ENCODE assay signal across 12 cellular contexts in genomic region chr1:944341-945325, GRCh38. TPM values are rescaled to one million over a fixed set of nuclear protein-coding genes. Genes with fewer than 3 reads are reported as not detected.
DNase-seq lines count a peak whose midpoint lies in the region; ATAC-seq and TF ChIP-seq lines count a peak whose summit lies in the region.
"Had no signal": no experiment of that assay in that cellular context is flagged by ENCODE, and none has a peak within 500 bp of the region (broad histone marks: within the 10 kb centered on the region; RNA-seq: fewer than 3 reads in every experiment).

No MANE protein-coding gene starts in this region.

- H3K79me2 ChIP-seq in OCI-LY7 (ENCODE audit: insufficient read depth, low read depth, low read length), result no peaks in the 10 kb centered on the region

- no peak overlapping the region for H2AFZ ChIP-seq in OCI-LY7 (ENCODE audit: low read length)

- no peak overlapping the region for H3K4me3 Mint-ChIP-seq in Caco-2 (ENCODE audit: unreplicated experiment)
- H3K4me3 Mint-ChIP-seq: activated T-cell treated with anti-CD3 and anti-CD28 coated beads, Interleukin-2, amount 50 U/mL, for 24 hours had no signal

- no peaks in the 10 kb centered on the region for H4K20me1 ChIP-seq in OCI-LY7 (ENCODE audit: insufficient read depth, low read length)

- no peak overlapping the region for H3K4me3 ChIP-seq in Caco-2 (ENCODE audit: low read depth, low read length)
- H3K4me3 ChIP-seq in OCI-LY7 (ENCODE audit: low read depth, low read length, poor library complexity, severe bottlenecking), result no peak overlapping the region
- H3K4me3 ChIP-seq in choroid plexus epithelial cell (ENCODE audit: low read depth, low read length), result no peak overlapping the region

- H3K27ac Mint-ChIP-seq in Caco-2 (ENCODE audit: unreplicated experiment), result no peak overlapping the region
- H3K27ac Mint-ChIP-seq: activated T-cell treated with anti-CD3 and anti-CD28 coated beads, Interleukin-2, amount 50 U/mL, for 24 hours had no signal

- peaks cover 3% of the 10 kb centered on the region for H3K27me3 Mint-ChIP-seq in Caco-2 (ENCODE audit: insufficient read depth, unreplicated experiment)

- TSS peak; percentile 74 for BruUV-seq in Caco-2 (replicated peaks; lab: Mats Ljungman, UMichigan)
- BruUV-seq in OCI-LY7 (replicated peaks; lab: Mats Ljungman, UMichigan), result TSS peak; percentile 93

- no peaks in the 10 kb centered on the region for H3K9me3 Mint-ChIP-seq in Caco-2 (ENCODE audit: unreplicated experiment)
- H3K9me3 Mint-ChIP-seq: activated T-cell treated with anti-CD3 and anti-CD28 coated beads, Interleukin-2, amount 50 U/mL, for 24 hours had no signal

- DNase-seq in Caco-2 (no peak), OCI-LY7 (ENCODE audit: low spot score) (no peak), choroid plexus epithelial cell (ENCODE audit: low read depth) (peak; percentile 98), mucosa of gallbladder (ENCODE audit: low spot score) (peak; percentile 55), HUDEP-2 (lab: John Stamatoyannopoulos, UW; ENCODE audit: unreplicated experiment in 76 of 76) (no peak)
- DNase-seq: activated T-cell treated with anti-CD3 and anti-CD28 coated beads, Interleukin-2, amount 50 U/mL, for 24 hours; cerebellar nuclear complex; Kasumi-1 had no signal

- no peak for TF ChIP-seq CTCF in Caco-2 (IDR thresholded peaks at IDR 0.05; ENCODE audit: insufficient read depth in 1 of 2, low read depth in 1 of 2, low read length in 1 of 2, severe bottlenecking in 1 of 2, unreplicated experiment in 1 of 2)
- TF ChIP-seq CTCF in OCI-LY7 (conservative IDR thresholded peaks at IDR 0.05; ENCODE audit: low read length), result no peak
- no peak for TF ChIP-seq CTCF in choroid plexus epithelial cell (conservative IDR thresholded peaks at IDR 0.05; ENCODE audit: low read depth, low read length)

- H3K36me3 ChIP-seq in Caco-2 (ENCODE audit: control insufficient read depth, insufficient read depth, low read length) (no peaks in the 10 kb centered on the region; the same call in none of the 2 replicates), OCI-LY7 (ENCODE audit: insufficient read depth, low read length) (peaks cover 43% of the 10 kb centered on the region)

- peaks cover 37% of the 10 kb centered on the region for H3K36me3 Mint-ChIP-seq in Caco-2 (ENCODE audit: insufficient read depth, unreplicated experiment)

- no peaks in the 10 kb centered on the region for H3K4me1 Mint-ChIP-seq in Caco-2 (ENCODE audit: low read depth, unreplicated experiment)

- no peak overlapping the region for H3K4me2 ChIP-seq in OCI-LY7 (ENCODE audit: low read length)

- peaks cover 4% of the 10 kb centered on the region; the same call in 1 of the 2 replicates for H3K27me3 ChIP-seq in Caco-2 (replicated peaks; ENCODE audit: control insufficient read depth, insufficient read depth, low read length)

- intact Hi-C loops in Caco-2 (cut with micrococcal nuclease; ENCODE audit: unreplicated experiment), result no loop called here
- intact Hi-C loops in OCI-LY7 (cut with micrococcal nuclease; ENCODE audit: unreplicated experiment), result no loop called here

- CTCF ChIA-PET in Caco-2 (lab: Charles Lee) (no interaction called here), OCI-LY7 (lab: Charles Lee; ENCODE audit: unreplicated experiment) (no interaction called here)

- POLR2A ChIA-PET in Caco-2 (lab: Charles Lee), result no interaction called here
- POLR2A ChIA-PET in OCI-LY7 (lab: Charles Lee), result no interaction called here

- no peak overlapping the region for H3K27ac ChIP-seq in OCI-LY7 (ENCODE audit: low read depth, low read length, poor library complexity, severe bottlenecking)

- H3K9me2 ChIP-seq in OCI-LY7 (ENCODE audit: insufficient read depth, low read length), result no peaks in the 10 kb centered on the region

- H3K4me1 ChIP-seq in Caco-2 (peaks cover 20% of the 10 kb centered on the region), OCI-LY7 (ENCODE audit: insufficient read depth, low read length, poor library complexity, severe bottlenecking) (peaks cover 5% of the 10 kb centered on the region)

- H3K9me3 ChIP-seq in Caco-2, result no peaks in the 10 kb centered on the region
- H3K9me3 ChIP-seq in OCI-LY7 (ENCODE audit: low read length), result no peaks in the 10 kb centered on the region

- ATAC-seq in GM19324 (IDR thresholded peaks at IDR 0.05; ENCODE audit: low FRiP score, unreplicated experiment), result no peak
- ATAC-seq in HG03097 (IDR thresholded peaks at IDR 0.05; ENCODE audit: low FRiP score, unreplicated experiment), result no peak
- ATAC-seq in GM21529 (IDR thresholded peaks at IDR 0.05; ENCODE audit: unreplicated experiment), result no peak

RNA-seq across cellular contexts. Expression of gene NOC2L, which starts 14.4 kb away (rescaled TPM):
- total RNA-seq in Caco-2 (2022) (93.4 and 94.1 TPM in 2 replicates), OCI-LY7 (2022) (72.1 and 99.0 TPM in 2 replicates), mucosa of gallbladder (54.1 TPM)
- 77.9 and 84.0 TPM in 2 replicates for total RNA-seq in OCI-LY7 (2014; rRNA removed; shearing (Covaris generic))

RNA-seq across cellular contexts. Expression of gene KLHL17, which starts 15.8 kb away (rescaled TPM):
- total RNA-seq in Caco-2 (2022) (33.1 and 34.4 TPM in 2 replicates), OCI-LY7 (2022) (23.3 and 24.2 TPM in 2 replicates), mucosa of gallbladder (22.5 TPM)
- total RNA-seq in OCI-LY7 (2014; rRNA removed; shearing (Covaris generic)), result 20.7 and 21.7 TPM in 2 replicates

RNA-seq across cellular contexts. Expression of gene SAMD11, which starts 20.9 kb away (rescaled TPM):
- total RNA-seq in Caco-2 (2022) (0.54 and 0.63 TPM in 2 replicates), OCI-LY7 (2022) (not detected in 2 replicates), mucosa of gallbladder (15.0 TPM)
- total RNA-seq in OCI-LY7 (2014; rRNA removed; shearing (Covaris generic)), result 0.06 TPM in 1 of 2 replicates, not detected in the other

RNA-seq across cellular contexts. Expression of gene PLEKHN1, which starts 21.6 kb away (rescaled TPM):
- 3.1 and 4.0 TPM in 2 replicates for total RNA-seq in Caco-2 (2022)
- 0.05 TPM in 1 of 2 replicates, not detected in the other for total RNA-seq in OCI-LY7 (2014; rRNA removed; shearing (Covaris generic))
- not detected in 2 replicates for total RNA-seq in OCI-LY7 (2022)
- total RNA-seq in mucosa of gallbladder, result 1.8 TPM

RNA-seq across cellular contexts. Expression of gene PERM1, which starts 37.3 kb away (rescaled TPM):
- total RNA-seq in Caco-2 (2022) (0.18 and 0.65 TPM in 2 replicates), OCI-LY7 (2022) (not detected in 2 replicates), mucosa of gallbladder (0.35 TPM)
- total RNA-seq in OCI-LY7 (2014; rRNA removed; shearing (Covaris generic)), result not detected in 2 replicates
- total RNA-seq: glomerular endothelial cell had no signal

Comparison
In these comparisons a context has a peak if more than half of its experiments do, and no peak if none do; other contexts are left out.
1. DNase-seq: peak in choroid plexus epithelial cell (single experiment) and mucosa of gallbladder (single experiment); none in Caco-2 (0 of 2), OCI-LY7 (single experiment) and HUDEP-2 (0 of 76).